In genomic region chr20:4171538-4172116, GRCh38 we compare ENCODE assay signal across 1 cellular context.
TF ChIP-seq lines count a peak whose summit lies in the region.

No MANE protein-coding gene starts in this region.

TF ChIP-seq in H1, 55 proteins besides CTCF, POLR2A, EP300 and RAD21:
- 0 out of 2 replicates have a peak, but pooled peaks have one; percentile 5 for TF ChIP-seq TAF1 (IDR thresholded peaks at IDR 0.05; ENCODE audit: low read depth, low read length)
- TF ChIP-seq, protein P1, sequence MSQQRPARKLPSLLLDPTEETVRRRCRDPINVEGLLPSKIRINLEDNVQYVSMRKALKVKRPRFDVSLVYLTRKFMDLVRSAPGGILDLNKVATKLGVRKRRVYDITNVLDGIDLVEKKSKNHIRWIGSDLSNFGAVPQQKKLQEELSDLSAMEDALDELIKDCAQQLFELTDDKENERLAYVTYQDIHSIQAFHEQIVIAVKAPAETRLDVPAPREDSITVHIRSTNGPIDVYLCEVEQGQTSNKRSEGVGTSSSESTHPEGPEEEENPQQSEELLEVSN (IDR thresholded peaks at IDR 0.05), result no peak
